Comparison of ENCODE assay signal across 8 cellular contexts in the genomic region with DNA sequence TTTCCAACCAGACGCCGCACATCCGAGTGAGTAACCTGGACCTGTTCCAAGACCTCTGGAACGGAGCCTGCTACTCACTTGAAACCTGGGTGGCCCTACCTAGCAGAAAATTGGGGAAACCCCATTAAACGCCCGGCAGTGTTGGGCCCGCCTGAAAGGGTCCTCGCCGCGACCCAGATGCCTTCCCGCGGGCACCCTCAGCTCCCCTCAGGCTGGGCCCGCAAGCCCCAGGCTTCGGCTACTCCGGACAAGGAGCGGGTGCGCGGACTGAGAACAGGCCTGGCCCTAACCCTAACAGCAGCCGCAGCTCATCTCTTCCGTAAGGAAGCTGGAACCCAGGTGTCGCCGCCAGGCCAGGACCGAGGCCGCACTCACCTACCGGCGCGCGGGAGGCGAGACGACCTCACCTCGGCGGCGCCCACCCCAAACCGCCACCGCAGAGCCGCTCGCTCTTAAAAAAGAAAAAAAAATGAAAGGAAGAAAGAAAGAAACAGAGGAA. TPM values are rescaled to one million over a fixed set of nuclear protein-coding genes. Genes with fewer than 3 reads are reported as not detected.
DNase-seq lines count a peak whose midpoint lies in the region; ATAC-seq, FAIRE-seq and TF ChIP-seq lines count a peak whose summit lies in the region.

No MANE protein-coding gene starts in this region.

- TF ChIP-seq POLR2A in lower leg skin (IDR thresholded peaks at IDR 0.05) = no peak

- ATAC-seq in GM18519 (IDR thresholded peaks at IDR 0.05; ENCODE audit: low FRiP score, unreplicated experiment) (peak; percentile 26), HG02981 (IDR thresholded peaks at IDR 0.05; ENCODE audit: unreplicated experiment) (peak; percentile 28), RWPE2 (ENCODE audit: low read depth) (peak; percentile 13; the same call in 2 of the 3 replicates)

- H3K9me3 ChIP-seq in RWPE2 (ENCODE audit: severe bottlenecking) (no peaks in the 10 kb centered on the region), subcutaneous abdominal adipose tissue (ENCODE audit: control insufficient read depth in 5 of 5, low read length in 5 of 5) (no peaks in the 10 kb centered on the region)

- H3K4me1 ChIP-seq in RWPE2 (ENCODE audit: insufficient read depth, poor library complexity, severe bottlenecking) (peaks cover 13% of the 10 kb centered on the region), subcutaneous abdominal adipose tissue (ENCODE audit: control insufficient read depth in 5 of 5, insufficient read depth in 5 of 5, low read length in 5 of 5) (peaks cover 5 to 31% (median 28%) of the 10 kb centered on the region in 5 donors)

- H3K4me3 ChIP-seq in RWPE2 (ENCODE audit: severe bottlenecking) = peak overlapping the region; percentile 79
- peak overlapping the region; percentile 62 to 100 (median 97) for H3K4me3 ChIP-seq in dorsolateral prefrontal cortex
- peak overlapping the region; percentile 98 for H3K4me3 ChIP-seq in lower leg skin (ENCODE audit: low read depth, poor library complexity, severe bottlenecking)
- H3K4me3 ChIP-seq in subcutaneous abdominal adipose tissue (ENCODE audit: low read depth in 1 of 5, low read length in 5 of 5) = peak overlapping the region; percentile 85 to 95 (median 89)

- H3K36me3 ChIP-seq in RWPE2 (ENCODE audit: low read depth) (peaks cover 5% of the 10 kb centered on the region; the same call in 1 of the 2 replicates), subcutaneous abdominal adipose tissue (ENCODE audit: control insufficient read depth in 5 of 5, insufficient read depth in 5 of 5, low read length in 5 of 5) (peaks cover 0 to 2% (median 0%) of the 10 kb centered on the region in 5 donors)

- peak overlapping the region; percentile 63 to 95 (median 90) for H3K9ac ChIP-seq in subcutaneous abdominal adipose tissue (ENCODE audit: low read length in 5 of 5)

- H3K27me3 ChIP-seq in RWPE2 (ENCODE audit: insufficient read depth, poor library complexity, severe bottlenecking) (no peaks in the 10 kb centered on the region), dorsolateral prefrontal cortex (no peaks in the 10 kb centered on the region), subcutaneous abdominal adipose tissue (ENCODE audit: control insufficient read depth in 5 of 5, insufficient read depth in 4 of 5, low read length in 5 of 5) (no peaks in the 10 kb centered on the region)

- H3K27ac ChIP-seq in RWPE2 (ENCODE audit: poor library complexity, severe bottlenecking) (peak overlapping the region; percentile 84), dorsolateral prefrontal cortex (peak overlapping the region; percentile 72 to 99 (median 95)), subcutaneous abdominal adipose tissue (ENCODE audit: low read depth, low read length) (peak overlapping the region; percentile 97)

- FAIRE-seq in frontal cortex (lab: Jason Lieb, UNC) = no peak

- WGBS in lower leg skin, 2 donors = 0 to 1% methylated on average over 29 to 36 of the region's 37 CpGs

- DNase-seq in CD1c-positive myeloid dendritic cell (ENCODE audit: extremely low spot score) (peak; percentile 35), RWPE2 (ENCODE audit: low spot score) (no peak), dorsolateral prefrontal cortex (peak in 8 of 10 donors; percentile 31 to 58 (median 42)), lower leg skin (ENCODE audit: low spot score in 2 of 2) (peak; percentile 56 to 90), frontal cortex (ENCODE audit: low spot score in 2 of 2) (no peak)

- TF ChIP-seq CTCF in RWPE2 (IDR thresholded peaks at IDR 0.05; ENCODE audit: poor library complexity, severe bottlenecking) (no peak), dorsolateral prefrontal cortex (IDR thresholded peaks at IDR 0.05 in 54 of 56, conservative IDR thresholded peaks at IDR 0.05 in 2 of 56; ENCODE audit: low read depth in 1 of 56, partially characterized antibody in 56 of 56) (peak in 5 of 56 donors; percentile 6 to 21 (median 13)), lower leg skin (IDR thresholded peaks at IDR 0.05) (no peak)

- intact Hi-C loops in dorsolateral prefrontal cortex (cut with DNase I) = loop anchor here (5.0 to 10.0 kb wide), 7 partner anchors 57 to 259 kb away; partner anchors contain the start of genes CIAPIN1 (in 1 of the 2), COQ9 (in 1 of the 2), HERPUD1 (in 1 of the 2) and PLLP (in 1 of the 2)
- intact Hi-C loops in lower leg skin (cut with DNase I; ENCODE audit: low total_unique reads) = no loop called here

RNA-seq across cellular contexts. Expression of gene PSME3IP1, which starts 0.3 kb away (rescaled TPM):
- total RNA-seq in dorsolateral prefrontal cortex = 100 to 1,000 TPM; 100 to 178 (median 132) TPM
- 10 to 100 TPM; 38.8 to 68.9 (median 64.9) TPM for total RNA-seq in lower leg skin
- 142 TPM for total RNA-seq in frontal cortex

RNA-seq across cellular contexts. Expression of gene RSPRY1, which starts 0.6 kb away (rescaled TPM):
- 10 to 100 TPM; 21.4 to 53.0 (median 33.6) TPM for total RNA-seq in dorsolateral prefrontal cortex
- 10 to 100 TPM; 23.8 to 31.2 (median 26.8) TPM for total RNA-seq in lower leg skin
- 69.7 TPM for total RNA-seq in frontal cortex

RNA-seq across cellular contexts. Expression of gene ARL2BP, which starts 59.6 kb away (rescaled TPM):
- total RNA-seq in dorsolateral prefrontal cortex (10 to 100 TPM; 36.8 to 68.6 (median 51.1) TPM), lower leg skin (10 to 100 TPM; 36.3 to 62.6 (median 48.0) TPM), frontal cortex (81.9 TPM)

Comparison
In these comparisons a context has a peak if more than half of its experiments do, and no peak if none do; other contexts are left out.
1. DNase-seq: peak in CD1c-positive myeloid dendritic cell (single experiment), dorsolateral prefrontal cortex (8 of 10) and lower leg skin (2 of 2); none in RWPE2 (single experiment) and frontal cortex (0 of 2).
2. Peak in every context shown above with its lines, with median percentiles within 50 percentile points of each other: ATAC-seq, H3K27ac ChIP-seq and H3K4me3 ChIP-seq.